ENCODE assay signal across 1 cellular context in the genomic region with DNA sequence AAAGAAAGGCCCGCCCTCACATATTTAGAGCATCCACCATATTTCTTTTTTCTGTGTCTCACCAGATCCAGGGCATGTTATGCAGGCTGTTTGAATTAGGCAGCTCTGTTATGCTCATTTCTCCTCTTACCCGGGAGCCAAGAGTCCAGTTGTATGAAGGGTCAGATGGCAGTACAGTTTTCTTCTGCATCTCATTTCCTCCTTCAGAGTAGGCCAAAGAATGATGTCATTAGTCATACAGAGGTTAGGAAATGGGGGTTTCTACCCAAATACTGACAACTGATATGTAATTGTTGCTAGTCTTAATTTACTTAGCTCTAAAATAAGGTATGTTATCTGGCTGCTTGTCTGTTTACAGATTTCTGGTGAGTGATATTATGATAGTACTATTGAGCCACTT.
TF ChIP-seq lines count a peak whose summit lies in the region.

No MANE protein-coding gene starts in this region.

TF ChIP-seq in IMR-90, 13 proteins besides CTCF, POLR2A, EP300 and RAD21 (continued from another document):
- TF ChIP-seq ELK1 (IDR thresholded peaks at IDR 0.05; ENCODE audit: borderline replicate concordance, low read depth, low read length) (no peak), MAZ (IDR thresholded peaks at IDR 0.05; ENCODE audit: borderline replicate concordance, low read depth, low read length) (no peak)
